In the genomic region with DNA sequence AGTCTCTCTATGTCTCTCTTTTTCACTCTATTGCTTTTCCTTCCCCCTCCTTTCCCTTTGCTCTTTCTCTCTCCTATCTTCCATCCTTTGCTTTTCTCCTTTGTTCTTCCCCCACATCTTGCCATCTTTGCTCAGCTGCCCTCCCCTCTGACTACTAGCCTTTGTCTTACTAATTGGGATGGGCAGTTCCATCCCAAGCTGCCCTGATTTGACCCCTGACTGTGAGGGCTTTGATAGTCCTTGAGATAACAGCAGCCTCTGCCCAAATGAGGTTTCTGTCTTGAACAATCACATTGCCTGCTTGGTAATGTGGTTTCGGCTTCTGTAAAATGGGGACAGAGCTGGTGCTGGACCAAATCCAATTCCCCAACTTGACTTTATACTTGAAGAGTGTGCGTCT, we compare ENCODE assay signal across 1 cellular context.
TF ChIP-seq lines count a peak whose summit lies in the region.

No MANE protein-coding gene starts in this region.

TF ChIP-seq in GM23338, 12 proteins besides CTCF, POLR2A, EP300 and RAD21:
- TF ChIP-seq, protein P1, sequence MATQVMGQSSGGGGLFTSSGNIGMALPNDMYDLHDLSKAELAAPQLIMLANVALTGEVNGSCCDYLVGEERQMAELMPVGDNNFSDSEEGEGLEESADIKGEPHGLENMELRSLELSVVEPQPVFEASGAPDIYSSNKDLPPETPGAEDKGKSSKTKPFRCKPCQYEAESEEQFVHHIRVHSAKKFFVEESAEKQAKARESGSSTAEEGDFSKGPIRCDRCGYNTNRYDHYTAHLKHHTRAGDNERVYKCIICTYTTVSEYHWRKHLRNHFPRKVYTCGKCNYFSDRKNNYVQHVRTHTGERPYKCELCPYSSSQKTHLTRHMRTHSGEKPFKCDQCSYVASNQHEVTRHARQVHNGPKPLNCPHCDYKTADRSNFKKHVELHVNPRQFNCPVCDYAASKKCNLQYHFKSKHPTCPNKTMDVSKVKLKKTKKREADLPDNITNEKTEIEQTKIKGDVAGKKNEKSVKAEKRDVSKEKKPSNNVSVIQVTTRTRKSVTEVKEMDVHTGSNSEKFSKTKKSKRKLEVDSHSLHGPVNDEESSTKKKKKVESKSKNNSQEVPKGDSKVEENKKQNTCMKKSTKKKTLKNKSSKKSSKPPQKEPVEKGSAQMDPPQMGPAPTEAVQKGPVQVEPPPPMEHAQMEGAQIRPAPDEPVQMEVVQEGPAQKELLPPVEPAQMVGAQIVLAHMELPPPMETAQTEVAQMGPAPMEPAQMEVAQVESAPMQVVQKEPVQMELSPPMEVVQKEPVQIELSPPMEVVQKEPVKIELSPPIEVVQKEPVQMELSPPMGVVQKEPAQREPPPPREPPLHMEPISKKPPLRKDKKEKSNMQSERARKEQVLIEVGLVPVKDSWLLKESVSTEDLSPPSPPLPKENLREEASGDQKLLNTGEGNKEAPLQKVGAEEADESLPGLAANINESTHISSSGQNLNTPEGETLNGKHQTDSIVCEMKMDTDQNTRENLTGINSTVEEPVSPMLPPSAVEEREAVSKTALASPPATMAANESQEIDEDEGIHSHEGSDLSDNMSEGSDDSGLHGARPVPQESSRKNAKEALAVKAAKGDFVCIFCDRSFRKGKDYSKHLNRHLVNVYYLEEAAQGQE (IDR thresholded peaks at IDR 0.05; ENCODE audit: unreplicated experiment): no peak
- TF ChIP-seq JUNB (IDR thresholded peaks at IDR 0.05; ENCODE audit: unreplicated experiment): no peak
- no peak for TF ChIP-seq CREB1 (CRISPR knock-in tag; IDR thresholded peaks at IDR 0.05; ENCODE audit: low read depth)
- no peak for TF ChIP-seq POLR2AphosphoS5 (IDR thresholded peaks at IDR 0.05; ENCODE audit: low read depth)
- TF ChIP-seq, protein P2, sequence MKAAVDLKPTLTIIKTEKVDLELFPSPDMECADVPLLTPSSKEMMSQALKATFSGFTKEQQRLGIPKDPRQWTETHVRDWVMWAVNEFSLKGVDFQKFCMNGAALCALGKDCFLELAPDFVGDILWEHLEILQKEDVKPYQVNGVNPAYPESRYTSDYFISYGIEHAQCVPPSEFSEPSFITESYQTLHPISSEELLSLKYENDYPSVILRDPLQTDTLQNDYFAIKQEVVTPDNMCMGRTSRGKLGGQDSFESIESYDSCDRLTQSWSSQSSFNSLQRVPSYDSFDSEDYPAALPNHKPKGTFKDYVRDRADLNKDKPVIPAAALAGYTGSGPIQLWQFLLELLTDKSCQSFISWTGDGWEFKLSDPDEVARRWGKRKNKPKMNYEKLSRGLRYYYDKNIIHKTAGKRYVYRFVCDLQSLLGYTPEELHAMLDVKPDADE (IDR thresholded peaks at IDR 0.05): no peak
- no peak for TF ChIP-seq NANOG (IDR thresholded peaks at IDR 0.05; ENCODE audit: borderline replicate concordance)
- TF ChIP-seq EZH2phosphoT487 (IDR thresholded peaks at IDR 0.05; ENCODE audit: unreplicated experiment): no peak
- TF ChIP-seq, protein P3, sequence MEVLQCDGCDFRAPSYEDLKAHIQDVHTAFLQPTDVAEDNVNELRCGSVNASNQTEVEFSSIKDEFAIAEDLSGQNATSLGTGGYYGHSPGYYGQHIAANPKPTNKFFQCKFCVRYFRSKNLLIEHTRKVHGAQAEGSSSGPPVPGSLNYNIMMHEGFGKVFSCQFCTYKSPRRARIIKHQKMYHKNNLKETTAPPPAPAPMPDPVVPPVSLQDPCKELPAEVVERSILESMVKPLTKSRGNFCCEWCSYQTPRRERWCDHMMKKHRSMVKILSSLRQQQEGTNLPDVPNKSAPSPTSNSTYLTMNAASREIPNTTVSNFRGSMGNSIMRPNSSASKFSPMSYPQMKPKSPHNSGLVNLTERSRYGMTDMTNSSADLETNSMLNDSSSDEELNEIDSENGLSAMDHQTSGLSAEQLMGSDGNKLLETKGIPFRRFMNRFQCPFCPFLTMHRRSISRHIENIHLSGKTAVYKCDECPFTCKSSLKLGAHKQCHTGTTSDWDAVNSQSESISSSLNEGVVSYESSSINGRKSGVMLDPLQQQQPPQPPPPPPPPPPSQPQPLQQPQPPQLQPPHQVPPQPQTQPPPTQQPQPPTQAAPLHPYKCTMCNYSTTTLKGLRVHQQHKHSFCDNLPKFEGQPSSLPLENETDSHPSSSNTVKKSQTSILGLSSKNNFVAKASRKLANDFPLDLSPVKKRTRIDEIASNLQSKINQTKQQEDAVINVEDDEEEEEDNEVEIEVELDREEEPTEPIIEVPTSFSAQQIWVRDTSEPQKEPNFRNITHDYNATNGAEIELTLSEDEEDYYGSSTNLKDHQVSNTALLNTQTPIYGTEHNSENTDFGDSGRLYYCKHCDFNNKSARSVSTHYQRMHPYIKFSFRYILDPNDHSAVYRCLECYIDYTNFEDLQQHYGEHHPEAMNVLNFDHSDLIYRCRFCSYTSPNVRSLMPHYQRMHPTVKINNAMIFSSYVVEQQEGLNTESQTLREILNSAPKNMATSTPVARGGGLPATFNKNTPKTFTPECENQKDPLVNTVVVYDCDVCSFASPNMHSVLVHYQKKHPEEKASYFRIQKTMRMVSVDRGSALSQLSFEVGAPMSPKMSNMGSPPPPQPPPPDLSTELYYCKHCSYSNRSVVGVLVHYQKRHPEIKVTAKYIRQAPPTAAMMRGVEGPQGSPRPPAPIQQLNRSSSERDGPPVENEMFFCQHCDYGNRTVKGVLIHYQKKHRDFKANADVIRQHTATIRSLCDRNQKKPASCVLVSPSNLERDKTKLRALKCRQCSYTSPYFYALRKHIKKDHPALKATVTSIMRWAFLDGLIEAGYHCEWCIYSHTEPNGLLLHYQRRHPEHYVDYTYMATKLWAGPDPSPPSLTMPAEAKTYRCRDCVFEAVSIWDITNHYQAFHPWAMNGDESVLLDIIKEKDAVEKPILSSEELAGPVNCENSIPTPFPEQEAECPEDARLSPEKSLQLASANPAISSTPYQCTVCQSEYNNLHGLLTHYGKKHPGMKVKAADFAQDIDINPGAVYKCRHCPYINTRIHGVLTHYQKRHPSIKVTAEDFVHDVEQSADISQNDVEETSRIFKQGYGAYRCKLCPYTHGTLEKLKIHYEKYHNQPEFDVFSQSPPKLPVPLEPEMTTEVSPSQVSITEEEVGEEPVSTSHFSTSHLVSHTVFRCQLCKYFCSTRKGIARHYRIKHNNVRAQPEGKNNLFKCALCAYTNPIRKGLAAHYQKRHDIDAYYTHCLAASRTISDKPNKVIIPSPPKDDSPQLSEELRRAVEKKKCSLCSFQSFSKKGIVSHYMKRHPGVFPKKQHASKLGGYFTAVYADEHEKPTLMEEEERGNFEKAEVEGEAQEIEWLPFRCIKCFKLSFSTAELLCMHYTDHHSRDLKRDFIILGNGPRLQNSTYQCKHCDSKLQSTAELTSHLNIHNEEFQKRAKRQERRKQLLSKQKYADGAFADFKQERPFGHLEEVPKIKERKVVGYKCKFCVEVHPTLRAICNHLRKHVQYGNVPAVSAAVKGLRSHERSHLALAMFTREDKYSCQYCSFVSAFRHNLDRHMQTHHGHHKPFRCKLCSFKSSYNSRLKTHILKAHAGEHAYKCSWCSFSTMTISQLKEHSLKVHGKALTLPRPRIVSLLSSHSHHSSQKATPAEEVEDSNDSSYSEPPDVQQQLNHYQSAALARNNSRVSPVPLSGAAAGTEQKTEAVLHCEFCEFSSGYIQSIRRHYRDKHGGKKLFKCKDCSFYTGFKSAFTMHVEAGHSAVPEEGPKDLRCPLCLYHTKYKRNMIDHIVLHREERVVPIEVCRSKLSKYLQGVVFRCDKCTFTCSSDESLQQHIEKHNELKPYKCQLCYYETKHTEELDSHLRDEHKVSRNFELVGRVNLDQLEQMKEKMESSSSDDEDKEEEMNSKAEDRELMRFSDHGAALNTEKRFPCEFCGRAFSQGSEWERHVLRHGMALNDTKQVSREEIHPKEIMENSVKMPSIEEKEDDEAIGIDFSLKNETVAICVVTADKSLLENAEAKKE (CRISPR knock-in tag; IDR thresholded peaks at IDR 0.05): no peak
- no peak for TF ChIP-seq STAT1 (IDR thresholded peaks at IDR 0.05; ENCODE audit: unreplicated experiment)
